11 cellular contexts compared by ENCODE assay signal in genomic region chr10:3119796-3120459, GRCh38. TPM values are rescaled to one million over a fixed set of nuclear protein-coding genes. Genes with fewer than 3 reads are reported as not detected.
A peak's percentile ranks its signal among the peaks of the same experiment; 100 is the strongest.
DNase-seq lines count a peak whose midpoint lies in the region; ATAC-seq and TF ChIP-seq lines count a peak whose summit lies in the region.
"Had no signal": no experiment of that assay in that cellular context is flagged by ENCODE, and none has a peak within 500 bp of the region (broad histone marks: within the 10 kb centered on the region; RNA-seq: fewer than 3 reads in every experiment).

No MANE protein-coding gene starts in this region.

- H3K27ac ChIP-seq in RWPE1, result no peak overlapping the region
- H3K27ac ChIP-seq in thoracic aorta, result peak overlapping the region; percentile 18 to 74
- H3K27ac ChIP-seq: pancreas, uterus had no signal

- no peaks in the 10 kb centered on the region for H3K4me1 Mint-ChIP-seq in activated CD4-positive, alpha-beta T cell treated with anti-CD3 and anti-CD28 coated beads for 36 hours
- H3K4me1 Mint-ChIP-seq: CD4-positive, alpha-beta memory T cell had no signal

- TF ChIP-seq CTCF in RWPE1 (conservative IDR thresholded peaks at IDR 0.05; ENCODE audit: low read depth) (peak; percentile 40), fibroblast of the aortic adventitia (IDR thresholded peaks at IDR 0.05; ENCODE audit: insufficient read depth, low read length) (peak; percentile 60), thoracic aorta (IDR thresholded peaks at IDR 0.05) (peak; percentile 65)

- H3K4me3 ChIP-seq in fibroblast of the aortic adventitia (ENCODE audit: low read depth, low read length), result no peak overlapping the region
- peak overlapping the region; percentile 4 for H3K4me3 ChIP-seq in thoracic aorta
- H3K4me3 ChIP-seq: pancreas, uterus had no signal

- POLR2A ChIA-PET in activated CD4-positive, alpha-beta T cell treated with anti-CD3 and anti-CD28 coated beads for 36 hours (lab: Charles Lee), result no interaction called here
- POLR2A ChIA-PET in RWPE1 (lab: Yijun Ruan, JAX; ENCODE audit: low non-redundant PET), result no interaction called here

- H3K4me1 ChIP-seq in thoracic aorta (ENCODE audit: control insufficient read depth in 1 of 2, low read depth in 2 of 2), result no peaks in the 10 kb centered on the region
- H3K4me1 ChIP-seq: pancreas, uterus had no signal

- H3K4me3 Mint-ChIP-seq in activated CD4-positive, alpha-beta T cell treated with anti-CD3 and anti-CD28 coated beads for 36 hours, result no peak overlapping the region
- H3K4me3 Mint-ChIP-seq: CD4-positive, alpha-beta memory T cell had no signal

- peaks cover 82% of the 10 kb centered on the region for H3K36me3 Mint-ChIP-seq in activated CD4-positive, alpha-beta T cell treated with anti-CD3 and anti-CD28 coated beads for 36 hours (ENCODE audit: low read depth)

- no peaks in the 10 kb centered on the region for H3K27me3 ChIP-seq in thoracic aorta (replicated peaks; ENCODE audit: insufficient read depth)
- H3K27me3 ChIP-seq: pancreas, uterus had no signal

- peak; percentile 31 for DNase-seq in activated CD4-positive, alpha-beta T cell treated with anti-CD3 and anti-CD28 coated beads for 36 hours
- no peak for DNase-seq in activated CD4-positive, alpha-beta T cell treated with anti-CD3 and anti-CD28 coated beads, Interleukin-2, amount 50 U/mL, for 4 hours
- peak; percentile 34 for DNase-seq in RWPE1 (ENCODE audit: low spot score)
- DNase-seq in fibroblast of the aortic adventitia (ENCODE audit: low read depth), result peak; percentile 42
- no peak for DNase-seq in thoracic aorta (ENCODE audit: low spot score)
- no peak for DNase-seq in stimulated activated CD4-positive, alpha-beta T cell treated with anti-CD3 and anti-CD28 coated beads, Interleukin-1b, Interleukin-23, amount 100 ng/mL, for 48 hours
- no peak for DNase-seq in UCSD-AML1 (lab: John Stamatoyannopoulos, UW; ENCODE audit: unreplicated experiment)
- no peak for DNase-seq in inferior parietal cortex (ENCODE audit: extremely low spot score)
- DNase-seq: CD4-positive, alpha-beta memory T cell; pancreas; uterus had no signal

- ATAC-seq in activated CD4-positive, alpha-beta T cell treated with anti-CD3 and anti-CD28 coated beads for 36 hours, result peak; percentile 45
- no peak for ATAC-seq in thoracic aorta (ENCODE audit: insufficient number of reproducible peaks, low FRiP score, low read depth)

- CTCF ChIA-PET in activated CD4-positive, alpha-beta T cell treated with anti-CD3 and anti-CD28 coated beads for 36 hours (lab: Charles Lee), result interaction anchor here (0.8 to 1.2 kb wide), 3 partner anchors 19 to 42 kb away, joined by 3 to 5 read pairs (median 4); no protein-coding TSS in a partner anchor
- CTCF ChIA-PET in RWPE1 (lab: Yijun Ruan, JAX), result interaction anchor here (0.6 kb wide), 1 partner anchor 1448 kb away, joined by 4 read pairs; no protein-coding TSS in a partner anchor

- H3K27me3 Mint-ChIP-seq in activated CD4-positive, alpha-beta T cell treated with anti-CD3 and anti-CD28 coated beads for 36 hours, result no peaks in the 10 kb centered on the region
- H3K27me3 Mint-ChIP-seq: CD4-positive, alpha-beta memory T cell had no signal

- H3K9me3 ChIP-seq in thoracic aorta, result no peaks in the 10 kb centered on the region
- H3K9me3 ChIP-seq: pancreas, uterus had no signal

- intact Hi-C loops in activated CD4-positive, alpha-beta T cell treated with anti-CD3 and anti-CD28 coated beads for 36 hours (cut with DNase I, micrococcal nuclease), result loop anchor here in 1 of 2 experiments (5.0 kb wide), 1 partner anchor 37 kb away; no protein-coding TSS in a partner anchor

- no peaks in the 10 kb centered on the region for H3K9me3 Mint-ChIP-seq in activated CD4-positive, alpha-beta T cell treated with anti-CD3 and anti-CD28 coated beads for 36 hours (ENCODE audit: low read depth)
- H3K9me3 Mint-ChIP-seq: CD4-positive, alpha-beta memory T cell had no signal

- no peak overlapping the region for H3K27ac Mint-ChIP-seq in activated CD4-positive, alpha-beta T cell treated with anti-CD3 and anti-CD28 coated beads for 36 hours
- H3K27ac Mint-ChIP-seq: CD4-positive, alpha-beta memory T cell had no signal

- peaks cover 24% of the 10 kb centered on the region for H3K36me3 ChIP-seq in thoracic aorta
- H3K36me3 ChIP-seq: uterus had no signal

RNA-seq across cellular contexts. Expression of gene PFKP, which starts 52.6 kb away (rescaled TPM):
- total RNA-seq in activated CD4-positive, alpha-beta T cell treated with anti-CD3 and anti-CD28 coated beads for 36 hours, result 100 to 1,000 TPM; 231 to 239 TPM
- total RNA-seq in fibroblast of the aortic adventitia (ENCODE audit: low replicate concordance) (39.1 and 111 TPM in 2 replicates), thoracic aorta (100 to 1,000 TPM in 1 of 2 donors, 10 to 100 TPM in 1; 91.4 to 153 TPM)

RNA-seq across cellular contexts. Expression of gene PITRM1, which starts 52.7 kb away (rescaled TPM):
- 10 to 100 TPM; 84.8 to 97.9 TPM for total RNA-seq in activated CD4-positive, alpha-beta T cell treated with anti-CD3 and anti-CD28 coated beads for 36 hours
- 29.7 and 110 TPM in 2 replicates for total RNA-seq in fibroblast of the aortic adventitia (ENCODE audit: low replicate concordance)
- 100 to 1,000 TPM; 104 to 125 TPM for total RNA-seq in thoracic aorta

Comparison
In these comparisons a context has a peak if more than half of its experiments do, and no peak if none do; other contexts are left out.
1. DNase-seq: peak in activated CD4-positive, alpha-beta T cell treated with anti-CD3 and anti-CD28 coated beads for 36 hours (single experiment), RWPE1 (single experiment) and fibroblast of the aortic adventitia (single experiment); none in activated CD4-positive, alpha-beta T cell treated with anti-CD3 and anti-CD28 coated beads, Interleukin-2, amount 50 U/mL, for 4 hours (0 of 2), thoracic aorta (single experiment), stimulated activated CD4-positive, alpha-beta T cell treated with anti-CD3 and anti-CD28 coated beads, Interleukin-1b, Interleukin-23, amount 100 ng/mL, for 48 hours (single experiment), UCSD-AML1 (single experiment) and inferior parietal cortex (single experiment).
2. Peak in every context shown above with its lines, with median percentiles within 50 percentile points of each other: CTCF ChIP-seq.